10 cellular contexts compared by ENCODE assay signal in the genomic region with DNA sequence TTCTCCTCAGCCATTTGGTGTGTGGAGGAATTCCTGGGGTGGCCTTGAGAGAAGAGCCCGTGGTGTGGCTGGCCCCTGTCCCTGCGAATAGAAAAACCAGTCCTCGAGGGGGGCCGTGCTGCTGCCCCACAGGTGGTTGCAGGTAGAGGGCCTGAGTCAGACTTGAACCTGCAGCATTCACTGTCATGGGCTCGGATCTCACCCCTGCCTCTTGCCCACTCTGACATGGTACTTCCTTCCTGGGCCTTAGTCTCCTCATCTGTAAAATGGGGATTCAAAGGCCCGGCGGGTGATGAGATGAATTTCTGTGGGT. TPM values are rescaled to one million over a fixed set of nuclear protein-coding genes. Genes with fewer than 3 reads are reported as not detected.
"Had no signal": no experiment of that assay in that cellular context is flagged by ENCODE, and none has a peak within 500 bp of the region (broad histone marks: within the 10 kb centered on the region; RNA-seq: fewer than 3 reads in every experiment).

No MANE protein-coding gene starts in this region.

- H3K4me1 Mint-ChIP-seq: endodermal cell had no signal

- H3K4me3 ChIP-seq: coronary artery, psoas muscle, sigmoid colon, skin epidermis, stomach, thoracic aorta had no signal

- H3K9me3 Mint-ChIP-seq: endodermal cell, nephron progenitor cell had no signal

- H3K27ac Mint-ChIP-seq: endodermal cell had no signal

- H3K4me3 Mint-ChIP-seq: endodermal cell; naive thymus-derived CD4-positive, alpha-beta T cell; nephron progenitor cell had no signal

- H3K27me3 ChIP-seq: foreskin keratinocyte, sigmoid colon, stomach had no signal

- H3K27ac ChIP-seq: coronary artery, foreskin keratinocyte, psoas muscle, sigmoid colon, stomach, thoracic aorta had no signal

- H3K9me3 ChIP-seq: psoas muscle, sigmoid colon, stomach, thoracic aorta had no signal

- DNase-seq: sigmoid colon had no signal

- H3K27me3 Mint-ChIP-seq: naive thymus-derived CD4-positive, alpha-beta T cell had no signal

RNA-seq across cellular contexts. Expression of a gene that starts 58.3 kb away (rescaled TPM):
- polyA plus RNA-seq: naive thymus-derived CD4-positive, alpha-beta T cell had no signal
